35 cellular contexts compared by ENCODE assay signal in genomic region chr11:58485961-58486360, GRCh38. TPM values are rescaled to one million over a fixed set of nuclear protein-coding genes. Genes with fewer than 3 reads are reported as not detected.
"Had no signal": no experiment of that assay in that cellular context is flagged by ENCODE, and none has a peak within 500 bp of the region (broad histone marks: within the 10 kb centered on the region; RNA-seq: fewer than 3 reads in every experiment).

No MANE protein-coding gene starts in this region.

- FAIRE-seq: TTC549 had no signal

- H3K9me3 ChIP-seq: ascending aorta, body of pancreas, breast epithelium had no signal

- H3K4me1 ChIP-seq: ascending aorta, body of pancreas, breast epithelium had no signal

- H3K36me3 ChIP-seq: ascending aorta, brain microvascular endothelial cell, breast epithelium, WERI-Rb-1 had no signal

- H3K27ac ChIP-seq: ascending aorta, body of pancreas, brain microvascular endothelial cell, breast epithelium, WERI-Rb-1 had no signal

- DNase-seq: activated CD4-positive, alpha-beta memory T cell treated with anti-CD3 and anti-CD28 coated beads, Interleukin-2, amount 10 ng/mL, durations not matched to agents 7 days and 5 days; activated CD4-positive, alpha-beta T cell treated with anti-CD3 and anti-CD28 coated beads for 1 hour; activated CD4-positive, alpha-beta T cell treated with anti-CD3 and anti-CD28 coated beads for 36 hours; activated CD4-positive, alpha-beta T cell treated with anti-CD3 and anti-CD28 coated beads for 48 hours; activated CD4-positive, alpha-beta T cell treated with anti-CD3 and anti-CD28 coated beads, Interleukin-2, amount 10 ng/mL, durations not matched to agents 7 days and 5 days; activated CD4-positive, alpha-beta T cell treated with anti-CD3 and anti-CD28 coated beads, Interleukin-2, amount 50 U/mL, for 48 hours; activated CD4-positive, CD25-positive, alpha-beta regulatory T cell; activated CD8-positive, alpha-beta memory T cell treated with anti-CD3 and anti-CD28 coated beads for 24 hours; activated CD8-positive, alpha-beta memory T cell treated with anti-CD3 and anti-CD28 coated beads, Interleukin-2, amount 10 ng/mL, durations not matched to agents 7 days and 5 days; activated CD8-positive, alpha-beta memory T cell treated with anti-CD3 and anti-CD28 coated beads, Interleukin-2, amount 50 U/mL, for 48 hours; activated CD8-positive, alpha-beta T cell treated with anti-CD3 and anti-CD28 coated beads, Interleukin-2, amount 10 ng/mL, durations not matched to agents 7 days and 5 days; activated effector memory CD4-positive, alpha-beta T cell treated with Interleukin-2 at 50 U/mL for 16 hours; activated gamma-delta T cell; activated naive CD4-positive, alpha-beta T cell treated with anti-CD3 and anti-CD28 coated beads, Interleukin-2, amount 10 ng/mL, durations not matched to agents 7 days and 5 days; activated naive CD4-positive, alpha-beta T cell treated with Interleukin-2 at 50 U/mL for 16 hours; activated naive CD8-positive, alpha-beta T cell treated with anti-CD3 and anti-CD28 coated beads, Interleukin-2, amount 10 ng/mL, durations not matched to agents 7 days and 5 days; activated naive CD8-positive, alpha-beta T cell treated with anti-CD3 and anti-CD28 coated beads, Interleukin-2, amount 50 U/mL, for 24 hours; activated T-cell treated with anti-CD3 and anti-CD28 coated beads, Interleukin-2, amount 50 U/mL, for 24 hours; activated T-cell treated with anti-CD3 and anti-CD28 coated beads, Interleukin-2, amount 50 U/mL, for 48 hours; amygdala; anterior cingulate cortex; body of pancreas; brain microvascular endothelial cell; central memory CD4-positive, alpha-beta T cell; T-helper 1 cell; T-helper 2 cell; T-helper 9 cell; WERI-Rb-1 had no signal

- H3K27me3 ChIP-seq: ascending aorta, body of pancreas, brain microvascular endothelial cell, breast epithelium had no signal

- H3K4me3 ChIP-seq: ascending aorta, body of pancreas, breast epithelium had no signal

RNA-seq across cellular contexts. Expression of gene OR5B21, which starts 21.9 kb away (rescaled TPM):
- total RNA-seq: ascending aorta, body of pancreas, breast epithelium, cardiac septum, WTC11 had no signal
- polyA plus RNA-seq: adipose tissue had no signal

RNA-seq across cellular contexts. Expression of gene OR5B12, which starts 43.9 kb away (rescaled TPM):
- total RNA-seq: activated CD4-positive, alpha-beta memory T cell treated with anti-CD3 and anti-CD28 coated beads, Interleukin-2, amount 10 ng/mL, durations not matched to agents 7 days and 5 days; activated CD4-positive, alpha-beta T cell treated with anti-CD3 and anti-CD28 coated beads for 36 hours; activated CD4-positive, alpha-beta T cell treated with anti-CD3 and anti-CD28 coated beads, Interleukin-2, amount 10 ng/mL, durations not matched to agents 7 days and 5 days; activated CD8-positive, alpha-beta memory T cell treated with anti-CD3 and anti-CD28 coated beads, Interleukin-2, amount 10 ng/mL, durations not matched to agents 7 days and 5 days; activated CD8-positive, alpha-beta T cell treated with anti-CD3 and anti-CD28 coated beads, Interleukin-2, amount 10 ng/mL, durations not matched to agents 7 days and 5 days; activated naive CD8-positive, alpha-beta T cell treated with anti-CD3 and anti-CD28 coated beads, Interleukin-2, amount 10 ng/mL, durations not matched to agents 7 days and 5 days; activated T-helper 2 cell treated with anti-CD3 and anti-CD28 coated beads, Interferon-gamma antibody, Interleukin-2, Interleukin-4, amounts not matched to agents 10 μg/mL and 5 μg/mL and 100 μg/mL, durations not matched to agents 14 hours and 24 hours and 36 hours; body of pancreas; breast epithelium; cardiac septum; WTC11 had no signal
- polyA plus RNA-seq: adipose tissue had no signal

RNA-seq across cellular contexts. Expression of gene OR5B2, which starts 58.0 kb away (rescaled TPM):
- total RNA-seq: activated CD4-positive, alpha-beta memory T cell treated with anti-CD3 and anti-CD28 coated beads, Interleukin-2, amount 10 ng/mL, durations not matched to agents 7 days and 5 days; activated CD4-positive, alpha-beta T cell treated with anti-CD3 and anti-CD28 coated beads for 36 hours; activated CD4-positive, alpha-beta T cell treated with anti-CD3 and anti-CD28 coated beads, Interleukin-2, amount 10 ng/mL, durations not matched to agents 7 days and 5 days; activated CD8-positive, alpha-beta memory T cell treated with anti-CD3 and anti-CD28 coated beads, Interleukin-2, amount 10 ng/mL, durations not matched to agents 7 days and 5 days; activated CD8-positive, alpha-beta T cell treated with anti-CD3 and anti-CD28 coated beads, Interleukin-2, amount 10 ng/mL, durations not matched to agents 7 days and 5 days; activated naive CD8-positive, alpha-beta T cell treated with anti-CD3 and anti-CD28 coated beads, Interleukin-2, amount 10 ng/mL, durations not matched to agents 7 days and 5 days; activated T-helper 2 cell treated with anti-CD3 and anti-CD28 coated beads, Interferon-gamma antibody, Interleukin-2, Interleukin-4, amounts not matched to agents 10 μg/mL and 5 μg/mL and 100 μg/mL, durations not matched to agents 14 hours and 24 hours and 36 hours; ascending aorta; body of pancreas; breast epithelium; cardiac septum; WTC11 had no signal
- polyA plus RNA-seq: adipose tissue had no signal
